ENCODE assay signal across 1 cellular context in genomic region chr14:45253070-45253753, GRCh38.
TF ChIP-seq lines count a peak whose summit lies in the region.

MIS18BP1 (minus strand) TSS chr14:45253202; CDS start chr14:45247286, 5,916 bp downstream.

TF ChIP-seq in HepG2, 621 proteins besides CTCF, POLR2A, EP300 and RAD21 (continued from another document and continues in another):
- peak; percentile 41; the same call in 1 of the 2 replicates for TF ChIP-seq MNT (IDR thresholded peaks at IDR 0.05)
- TF ChIP-seq MIER2 (CRISPR knock-in tag; IDR thresholded peaks at IDR 0.05): 0 out of 2 replicates have a peak, but pooled peaks have one; percentile 32
- peak; percentile 95 for TF ChIP-seq E2F1 (CRISPR knock-in tag; IDR thresholded peaks at IDR 0.05)
- TF ChIP-seq HNRNPLL (IDR thresholded peaks at IDR 0.05; ENCODE audit: low read depth, low read length, poor library complexity, severe bottlenecking): peak; percentile 87
- TF ChIP-seq MYC (CRISPR knock-in tag; IDR thresholded peaks at IDR 0.05; ENCODE audit: borderline replicate concordance): peak; percentile 94
- TF ChIP-seq KLF13 (CRISPR knock-in tag; IDR thresholded peaks at IDR 0.05): no peak
- peak; percentile 73 for TF ChIP-seq NKX3-1 (CRISPR knock-in tag; IDR thresholded peaks at IDR 0.05)
- peak; percentile 88 for TF ChIP-seq ZNF782 (CRISPR knock-in tag; IDR thresholded peaks at IDR 0.05; ENCODE audit: borderline replicate concordance)
- TF ChIP-seq IRF2 (CRISPR knock-in tag; IDR thresholded peaks at IDR 0.05): peak; percentile 89
- peak; percentile 94 for TF ChIP-seq ZNF747 (CRISPR knock-in tag; IDR thresholded peaks at IDR 0.05; ENCODE audit: borderline replicate concordance)
- peak; percentile 96 for TF ChIP-seq FLYWCH1 (CRISPR knock-in tag; IDR thresholded peaks at IDR 0.05)
- TF ChIP-seq SMARCE1 (IDR thresholded peaks at IDR 0.05; ENCODE audit: borderline replicate concordance): no peak
- peak; percentile 85 for TF ChIP-seq IKZF5 (CRISPR knock-in tag; IDR thresholded peaks at IDR 0.05)
- TF ChIP-seq PAWR (CRISPR knock-in tag; IDR thresholded peaks at IDR 0.05; ENCODE audit: borderline replicate concordance): no peak
- TF ChIP-seq ZUFSP (CRISPR knock-in tag; IDR thresholded peaks at IDR 0.05; ENCODE audit: borderline replicate concordance): no peak
- TF ChIP-seq CREBL2 (CRISPR knock-in tag; IDR thresholded peaks at IDR 0.05; ENCODE audit: borderline replicate concordance): peak; percentile 74; the same call in 1 of the 2 replicates
- TF ChIP-seq ZNF329 (CRISPR knock-in tag; IDR thresholded peaks at IDR 0.05; ENCODE audit: low read depth): peak; percentile 91
- TF ChIP-seq ZNF30 (CRISPR knock-in tag; IDR thresholded peaks at IDR 0.05): peak; percentile 83; the same call in 1 of the 2 replicates
- TF ChIP-seq LCORL (IDR thresholded peaks at IDR 0.05): 0 out of 2 replicates have a peak, but pooled peaks have one; percentile 21
- peak; percentile 82 for TF ChIP-seq LCORL (CRISPR knock-in tag; IDR thresholded peaks at IDR 0.05)
- peak; percentile 75 for TF ChIP-seq DR1 (CRISPR knock-in tag; IDR thresholded peaks at IDR 0.05)
- TF ChIP-seq NR2F1 (CRISPR knock-in tag; IDR thresholded peaks at IDR 0.05): 0 out of 4 replicates have a peak, but pooled peaks of 1 of the 2 experiments have one; percentile 13
- peak; percentile 99 for TF ChIP-seq ZNF788 (CRISPR knock-in tag; IDR thresholded peaks at IDR 0.05; ENCODE audit: borderline replicate concordance)
- TF ChIP-seq FOXA3 (CRISPR knock-in tag; IDR thresholded peaks at IDR 0.05): peak; percentile 55; the same call in 1 of the 2 replicates
- TF ChIP-seq ZNF407 (CRISPR knock-in tag; IDR thresholded peaks at IDR 0.05; ENCODE audit: not compliant biosample characterization): peak; percentile 84
- no peak; the same call in 1 of the 2 replicates for TF ChIP-seq MTERF4 (CRISPR knock-in tag; IDR thresholded peaks at IDR 0.05)
- TF ChIP-seq ZNF569 (CRISPR knock-in tag; IDR thresholded peaks at IDR 0.05; ENCODE audit: borderline replicate concordance): peak; percentile 98; the same call in 1 of the 2 replicates
- TF ChIP-seq POLR2AphosphoS2 (IDR thresholded peaks at IDR 0.05; ENCODE audit: low read depth, low read length): no peak
- peak; percentile 91 for TF ChIP-seq ZNF205 (CRISPR knock-in tag; IDR thresholded peaks at IDR 0.05)
- TF ChIP-seq ZFP36 (IDR thresholded peaks at IDR 0.05; ENCODE audit: borderline replicate concordance, low read depth, low read length, partially characterized antibody): no peak
- 0 out of 2 replicates have a peak, but pooled peaks have one; percentile 75 for TF ChIP-seq RCOR2 (CRISPR knock-in tag; IDR thresholded peaks at IDR 0.05)
- peak; percentile 88 for TF ChIP-seq GZF1 (CRISPR knock-in tag; IDR thresholded peaks at IDR 0.05)
- no peak for TF ChIP-seq RFX5 (IDR thresholded peaks at IDR 0.05; ENCODE audit: low read depth, low read length)
- TF ChIP-seq JUN (CRISPR knock-in tag; IDR thresholded peaks at IDR 0.05): peak; percentile 69; the same call in 1 of the 2 replicates
- peak; percentile 93 for TF ChIP-seq ZFP91 (CRISPR knock-in tag; IDR thresholded peaks at IDR 0.05; ENCODE audit: borderline replicate concordance)
- TF ChIP-seq CENPX (CRISPR knock-in tag; IDR thresholded peaks at IDR 0.05): no peak
- TF ChIP-seq SRY (CRISPR knock-in tag; IDR thresholded peaks at IDR 0.05): peak; percentile 96; the same call in 1 of the 2 replicates
- TF ChIP-seq ETV5 (CRISPR knock-in tag; IDR thresholded peaks at IDR 0.05; ENCODE audit: borderline replicate concordance): no peak; the same call in 1 of the 2 replicates
- TF ChIP-seq ZBTB3 (CRISPR knock-in tag; IDR thresholded peaks at IDR 0.05; ENCODE audit: borderline replicate concordance, low read depth): no peak
- TF ChIP-seq GRHL1 (CRISPR knock-in tag; conservative IDR thresholded peaks at IDR 0.05): no peak
- TF ChIP-seq RFXAP (CRISPR knock-in tag; IDR thresholded peaks at IDR 0.05; ENCODE audit: borderline replicate concordance): 0 out of 2 replicates have a peak, but pooled peaks have one; percentile 73
